Comparison of ENCODE assay signal across 20 cellular contexts in genomic region chr14:77623201-77623600, GRCh38. TPM values are rescaled to one million over a fixed set of nuclear protein-coding genes. Genes with fewer than 3 reads are reported as not detected.
DNase-seq lines count a peak whose midpoint lies in the region; ATAC-seq and TF ChIP-seq lines count a peak whose summit lies in the region.
"Had no signal": no experiment of that assay in that cellular context is flagged by ENCODE, and none has a peak within 500 bp of the region (broad histone marks: within the 10 kb centered on the region; RNA-seq: fewer than 3 reads in every experiment).

No MANE protein-coding gene starts in this region.

- DNase-seq in heart right ventricle (peak in 1 of 2 donors; percentile 18), cardiac septum (ENCODE audit: low spot score) (no peak), OCI-LY7 (ENCODE audit: low spot score) (no peak), left ventricle myocardium superior (no peak), stomach (no peak), chondrocyte (ENCODE audit: low spot score) (no peak)
- DNase-seq: CD8-positive, alpha-beta T cell; GF-D8; Kasumi-1; MM.1S; NCI-H187 treated with DMSO at 0.1 percent for 48 hours; NCI-H226; NCI-H524; NCI-H82; SJCRH30 had no signal

- no peaks in the 10 kb centered on the region for H3K27me3 Mint-ChIP-seq in chondrocyte (ENCODE audit: low read depth)

- no peak for TF ChIP-seq EP300 in stomach (IDR thresholded peaks at IDR 0.05)

- no peak overlapping the region for H3K4me2 ChIP-seq in OCI-LY7 (ENCODE audit: low read length)

- H3K4me3 ChIP-seq in heart right ventricle, result no peak overlapping the region
- no peak overlapping the region for H3K4me3 ChIP-seq in OCI-LY7 (ENCODE audit: low read depth, low read length, poor library complexity, severe bottlenecking)
- H3K4me3 ChIP-seq in stomach, result no peak overlapping the region
- H3K4me3 ChIP-seq: BLaER1 treated with 17β-estradiol and CSF1 and Interleukin-3, amounts not matched to agents 10 nM and 100 nM; SJCRH30 had no signal

- H3K4me3 Mint-ChIP-seq in chondrocyte (ENCODE audit: unreplicated experiment), result no peak overlapping the region
- H3K4me3 Mint-ChIP-seq: CD8-positive, alpha-beta T cell had no signal

- TF ChIP-seq CTCF in heart right ventricle (IDR thresholded peaks at IDR 0.05) (no peak), OCI-LY7 (conservative IDR thresholded peaks at IDR 0.05; ENCODE audit: low read length) (no peak), stomach (IDR thresholded peaks at IDR 0.05) (no peak), chondrocyte (IDR thresholded peaks at IDR 0.05) (no peak)

- H3K27ac ChIP-seq in heart right ventricle (no peak overlapping the region), OCI-LY7 (ENCODE audit: low read depth, low read length, poor library complexity, severe bottlenecking) (no peak overlapping the region), stomach (peak overlapping the region; percentile 52 to 85 (median 65))
- H3K27ac ChIP-seq: HL-60, RWPE1, SJCRH30 had no signal

- peaks cover 0 to 4% (median 0%) of the 10 kb centered on the region in 9 donors for H3K4me1 ChIP-seq in heart right ventricle
- no peaks in the 10 kb centered on the region for H3K4me1 ChIP-seq in OCI-LY7 (ENCODE audit: insufficient read depth, low read length, poor library complexity, severe bottlenecking)
- H3K4me1 ChIP-seq in stomach, result peaks cover 3 to 9% (median 5%) of the 10 kb centered on the region in 4 donors
- H3K4me1 ChIP-seq: SJCRH30 had no signal

- no TSS peak for BruUV-seq in OCI-LY7 (replicated peaks; lab: Mats Ljungman, UMichigan)

- H3K79me2 ChIP-seq in OCI-LY7 (ENCODE audit: insufficient read depth, low read depth, low read length), result no peaks in the 10 kb centered on the region

- H3K36me3 Mint-ChIP-seq in chondrocyte (ENCODE audit: low read depth), result no peaks in the 10 kb centered on the region
- H3K36me3 Mint-ChIP-seq: CD8-positive, alpha-beta T cell had no signal

- POLR2A ChIA-PET in OCI-LY7 (lab: Charles Lee), result interaction anchor here (0.6 kb wide), 1 partner anchor 18 kb away, joined by 5 read pairs; no protein-coding TSS in a partner anchor

- intact Hi-C loops in heart right ventricle (cut with DNase I) (no loop called here), cardiac septum (cut with DNase I) (no loop called here), OCI-LY7 (cut with micrococcal nuclease; ENCODE audit: unreplicated experiment) (no loop called here), left ventricle myocardium superior (cut with micrococcal nuclease) (no loop called here), stomach (cut with DNase I; ENCODE audit: low total_unique reads) (no loop called here)

- ATAC-seq in heart right ventricle (peak in 7 of 8 donors; percentile 33 to 68 (median 58)), left ventricle myocardium superior (peak; percentile 51), GM18511 (IDR thresholded peaks at IDR 0.05; ENCODE audit: unreplicated experiment) (no peak), GM21367 (IDR thresholded peaks at IDR 0.05; ENCODE audit: unreplicated experiment) (no peak)
- ATAC-seq: CD8-positive, alpha-beta T cell had no signal

- peak overlapping the region; percentile 37; the same call in 1 of the 2 replicates for H2AFZ ChIP-seq in OCI-LY7 (ENCODE audit: low read length)

- peaks cover 0 to under 1% (median 0%) of the 10 kb centered on the region in 11 donors for H3K9me3 ChIP-seq in heart right ventricle
- H3K9me3 ChIP-seq in OCI-LY7 (ENCODE audit: low read length), result no peaks in the 10 kb centered on the region
- no peaks in the 10 kb centered on the region for H3K9me3 ChIP-seq in stomach
- H3K9me3 ChIP-seq: SJCRH30 had no signal

- CTCF ChIA-PET in OCI-LY7 (lab: Charles Lee; ENCODE audit: unreplicated experiment), result no interaction called here

- H3K27me3 ChIP-seq in heart right ventricle (peaks cover 0 to 1% (median 0%) of the 10 kb centered on the region in 7 donors), stomach (no peaks in the 10 kb centered on the region)
- H3K27me3 ChIP-seq: BLaER1 treated with 17β-estradiol and CSF1 and Interleukin-3, amounts not matched to agents 10 nM and 100 nM; SJCRH30 had no signal

- H3K36me3 ChIP-seq in heart right ventricle (no peaks in the 10 kb centered on the region), OCI-LY7 (ENCODE audit: insufficient read depth, low read length) (no peaks in the 10 kb centered on the region), stomach (no peaks in the 10 kb centered on the region)
- H3K36me3 ChIP-seq: BLaER1 treated with 17β-estradiol and CSF1 and Interleukin-3, amounts not matched to agents 10 nM and 100 nM; SJCRH30 had no signal

- 77 to 78% methylated on average over 1 of the region's 1 CpG for WGBS in heart right ventricle, 2 donors
- WGBS in stomach, 5 donors, result 67 to 81% (median 75%) methylated on average over 1 of the region's 1 CpG

- no peak overlapping the region for H3K27ac Mint-ChIP-seq in chondrocyte (ENCODE audit: unreplicated experiment)
- H3K27ac Mint-ChIP-seq: CD8-positive, alpha-beta T cell had no signal

- TF ChIP-seq POLR2A in stomach (IDR thresholded peaks at IDR 0.05), result no peak

- H3K9me2 ChIP-seq in OCI-LY7 (ENCODE audit: insufficient read depth, low read length), result no peaks in the 10 kb centered on the region

- H3K9me3 Mint-ChIP-seq in chondrocyte (ENCODE audit: low read depth), result no peaks in the 10 kb centered on the region
- H3K9me3 Mint-ChIP-seq: CD8-positive, alpha-beta T cell had no signal

- no peaks in the 10 kb centered on the region for H3K4me1 Mint-ChIP-seq in chondrocyte (ENCODE audit: low read depth)

- no peaks in the 10 kb centered on the region for H4K20me1 ChIP-seq in OCI-LY7 (ENCODE audit: insufficient read depth, low read length)
- H4K20me1 ChIP-seq: BLaER1 treated with 17β-estradiol and CSF1 and Interleukin-3, amounts not matched to agents 10 nM and 100 nM had no signal

RNA-seq across cellular contexts. Expression of gene SPTLC2, which starts 6.8 kb away (rescaled TPM):
- total RNA-seq in heart right ventricle (10 to 100 TPM in 8 of 10 donors, 1 to 10 TPM in 2; 8.3 to 23.5 (median 13.3) TPM), cardiac septum (13.5 TPM), OCI-LY7 (2022) (36.8 and 45.1 TPM in 2 replicates), left ventricle myocardium superior (10.9 TPM), stomach (10 to 100 TPM in 4 of 5 donors, 1 to 10 TPM in 1; 9.3 to 97.5 (median 30.3) TPM), chondrocyte (25.3 to 30.1 TPM (median 29.1 TPM) in 3 replicates)
- polyA plus RNA-seq in heart right ventricle (1 to 10 TPM; 4.7 to 6.5 TPM), stomach (1 to 10 TPM; 3.4 to 7.6 (median 4.9) TPM)
- total RNA-seq in OCI-LY7 (2014; rRNA removed; shearing (Covaris generic)), result 14.7 and 19.6 TPM in 2 replicates

Comparison
In these comparisons a context has a peak if more than half of its experiments do, and no peak if none do; other contexts are left out.
1. ATAC-seq: peak in heart right ventricle (7 of 8) and left ventricle myocardium superior (single experiment); none in GM18511 (single experiment) and GM21367 (single experiment).
2. H3K27ac ChIP-seq: peak in stomach (5 of 5); none in heart right ventricle (0 of 10) and OCI-LY7 (single experiment).